Comparison of ENCODE assay signal across 1 cellular context in the genomic region with DNA sequence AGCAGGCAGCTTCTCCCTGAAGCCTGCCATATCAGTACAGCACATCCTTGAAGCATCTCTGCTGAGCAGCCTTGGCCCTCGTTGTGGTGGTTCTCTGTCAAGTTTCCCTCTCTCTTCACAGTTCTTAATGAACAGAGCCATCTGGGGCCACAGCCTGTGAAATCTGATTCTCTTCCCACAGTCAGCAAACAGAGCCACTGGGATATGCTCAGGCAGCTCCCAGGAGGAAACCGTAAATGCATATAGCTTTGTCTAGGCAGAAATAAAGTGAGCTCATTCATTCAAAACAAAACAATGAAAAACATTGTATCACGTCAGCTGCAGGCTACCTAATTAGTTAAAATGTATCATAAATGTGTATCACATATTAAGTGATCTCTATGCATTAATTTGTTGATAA.
TF ChIP-seq lines count a peak whose summit lies in the region.

No MANE protein-coding gene starts in this region.

TF ChIP-seq in H1, 55 proteins besides CTCF, POLR2A, EP300 and RAD21:
- no peak for TF ChIP-seq SIN3A (conservative IDR thresholded peaks at IDR 0.05 in 1 of 2, IDR thresholded peaks at IDR 0.05 in 1 of 2; ENCODE audit: low read depth in 1 of 2, low read length in 2 of 2)
- TF ChIP-seq SAP30 (IDR thresholded peaks at IDR 0.05; ENCODE audit: insufficient read depth, insufficient replicate concordance, low read length) = no peak
- TF ChIP-seq, protein P1, sequence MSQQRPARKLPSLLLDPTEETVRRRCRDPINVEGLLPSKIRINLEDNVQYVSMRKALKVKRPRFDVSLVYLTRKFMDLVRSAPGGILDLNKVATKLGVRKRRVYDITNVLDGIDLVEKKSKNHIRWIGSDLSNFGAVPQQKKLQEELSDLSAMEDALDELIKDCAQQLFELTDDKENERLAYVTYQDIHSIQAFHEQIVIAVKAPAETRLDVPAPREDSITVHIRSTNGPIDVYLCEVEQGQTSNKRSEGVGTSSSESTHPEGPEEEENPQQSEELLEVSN (IDR thresholded peaks at IDR 0.05) = peak; percentile 59; the same call in 1 of the 2 replicates
